ENCODE assay signal across 22 cellular contexts in the genomic region with DNA sequence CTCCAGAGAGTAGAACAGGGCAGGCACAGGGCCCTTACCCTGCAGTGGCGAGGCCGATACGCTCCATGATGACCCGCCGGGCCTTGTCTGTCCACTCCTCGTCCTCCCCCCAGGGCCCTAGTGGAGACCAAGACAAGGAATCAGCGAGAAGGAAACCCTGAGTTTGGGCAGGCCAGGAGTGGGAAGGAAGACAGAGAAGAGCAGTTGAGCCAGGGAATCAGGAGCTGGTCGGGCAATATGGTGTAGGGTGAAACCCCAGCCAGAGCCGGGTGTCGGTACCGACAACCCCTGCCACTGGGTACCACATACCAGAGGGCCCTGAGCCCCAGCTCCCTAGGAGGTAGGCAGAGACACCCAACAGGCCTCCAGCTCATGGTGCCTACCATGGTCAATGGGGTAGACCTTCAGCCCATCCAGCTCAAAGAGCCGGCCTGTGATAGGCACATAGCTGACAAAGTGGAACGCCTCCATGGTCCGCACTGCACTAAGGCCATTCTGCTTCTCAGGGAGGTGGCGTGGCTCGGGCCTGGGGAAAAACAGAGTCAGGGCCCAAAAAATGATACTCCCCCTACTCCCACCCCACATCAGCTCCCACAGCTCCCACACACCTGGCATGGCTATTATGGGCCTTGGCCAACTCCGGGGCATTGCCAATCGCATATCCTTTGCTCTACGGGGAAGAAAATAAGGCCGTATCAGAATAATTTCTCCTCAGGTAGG. TPM values are rescaled to one million over a fixed set of nuclear protein-coding genes. Genes with fewer than 3 reads are reported as not detected.
DNase-seq lines count a peak whose midpoint lies in the region; ATAC-seq and TF ChIP-seq lines count a peak whose summit lies in the region.
"Had no signal": no experiment of that assay in that cellular context is flagged by ENCODE, and none has a peak within 500 bp of the region (broad histone marks: within the 10 kb centered on the region; RNA-seq: fewer than 3 reads in every experiment).

No MANE protein-coding gene starts in this region.

- ATAC-seq in left cardiac atrium = no peak
- no peak for ATAC-seq in aorta (ENCODE audit: low FRiP score)
- ATAC-seq in GM19397 (IDR thresholded peaks at IDR 0.05; ENCODE audit: unreplicated experiment) = no peak
- ATAC-seq in gastrocnemius medialis = no peak
- ATAC-seq: activated CD4-positive, CD25-positive, alpha-beta regulatory T cell treated with anti-CD3 and anti-CD28 coated beads, Interleukin-2, amount 50 U/mL, for 24 hours; pancreas had no signal

- H3K4me1 Mint-ChIP-seq in endothelial cell (ENCODE audit: unreplicated experiment) (peaks cover 23% of the 10 kb centered on the region), nephron progenitor cell (peaks cover 29% of the 10 kb centered on the region)

- H3K4me3 ChIP-seq in aorta (ENCODE audit: low read length in 2 of 2) (no peak overlapping the region), gastrocnemius medialis (no peak overlapping the region)
- H3K4me3 ChIP-seq: adrenal gland, hepatocyte, lung, pancreas, SK-N-MC had no signal

- in situ Hi-C loops in gastrocnemius medialis (cut with MboI; ENCODE audit: low sequenced_read_pairs in 4 of 4) = no loop called here

- H3K4me3 Mint-ChIP-seq in endothelial cell (ENCODE audit: unreplicated experiment) = peak overlapping the region; percentile 95
- no peak overlapping the region for H3K4me3 Mint-ChIP-seq in nephron progenitor cell
- H3K4me3 Mint-ChIP-seq: dendritic cell treated with granulocyte-macrophage colony-stimulating factor and Interleukin-4, amounts not matched to agents 40 ng/mL and 50 ng/mL, for 4 days; stimulated activated naive CD8-positive, alpha-beta T cell treated with anti-CD3 and anti-CD28 coated beads, Interleukin-15, Interleukin-2, amounts not matched to agents 100 ng/mL and 50 ng/mL, for 24 hours had no signal

- TF ChIP-seq CTCF in endothelial cell (IDR thresholded peaks at IDR 0.05; ENCODE audit: unreplicated experiment) = no peak
- no peak for TF ChIP-seq CTCF in nephron progenitor cell (IDR thresholded peaks at IDR 0.05)
- TF ChIP-seq CTCF in gastrocnemius medialis (IDR thresholded peaks at IDR 0.05 in 4 of 5, conservative IDR thresholded peaks at IDR 0.05 in 1 of 5) = no peak

- intact Hi-C loops in cardiac septum (cut with DNase I) (loop anchor here (5.0 to 10.0 kb wide), 2 partner anchors 120 to 638 kb away; partner anchors contain the start of genes GLYCTK and SFMBT1), left cardiac atrium (cut with DNase I) (no loop called here), aorta (cut with DNase I) (no loop called here), gastrocnemius medialis (cut with DNase I; ENCODE audit: low total_unique reads) (loop anchor here (5.0 kb wide), 1 partner anchor 130 kb away; the partner anchor contains the start of gene WDR82)

- H3K27me3 ChIP-seq in aorta (ENCODE audit: control insufficient read depth in 1 of 2, insufficient read depth in 2 of 2, low read length in 1 of 2) (no peaks in the 10 kb centered on the region), gastrocnemius medialis (no peaks in the 10 kb centered on the region)
- H3K27me3 ChIP-seq: adrenal gland, hepatocyte, pancreas had no signal

- no peak overlapping the region for H3K27ac Mint-ChIP-seq in endothelial cell (ENCODE audit: unreplicated experiment)
- peak overlapping the region; percentile 69 for H3K27ac Mint-ChIP-seq in nephron progenitor cell
- H3K27ac Mint-ChIP-seq: dendritic cell treated with granulocyte-macrophage colony-stimulating factor and Interleukin-4, amounts not matched to agents 40 ng/mL and 50 ng/mL, for 4 days; stimulated activated naive CD8-positive, alpha-beta T cell treated with anti-CD3 and anti-CD28 coated beads, Interleukin-15, Interleukin-2, amounts not matched to agents 100 ng/mL and 50 ng/mL, for 24 hours had no signal

- H3K36me3 Mint-ChIP-seq in endothelial cell (ENCODE audit: low read depth, unreplicated experiment) (peaks cover 31% of the 10 kb centered on the region), nephron progenitor cell (ENCODE audit: low read depth) (peaks cover 47% of the 10 kb centered on the region)

- DNase-seq in cardiac septum (ENCODE audit: low spot score) = peak; percentile 64
- DNase-seq in left cardiac atrium = no peak
- DNase-seq in endothelial cell (ENCODE audit: low spot score) = no peak
- no peak for DNase-seq in nephron progenitor cell
- peak; percentile 38 to 61 for DNase-seq in aorta
- no peak for DNase-seq in DMS153 treated with DMSO at 0.1 percent for 48 hours (lab: John Stamatoyannopoulos, UW; ENCODE audit: unreplicated experiment)
- DNase-seq in gastrocnemius medialis = no peak
- DNase-seq: HCEC 1CT; NCI-H1048; NCI-H2029; stimulated activated CD4-positive, alpha-beta T cell treated with anti-CD3 and anti-CD28 coated beads, Interleukin-1b, Interleukin-23, amount 100 ng/mL, for 48 hours; trophoblast cell had no signal

- no peak overlapping the region for H3K27ac ChIP-seq in aorta (ENCODE audit: low read depth in 1 of 2, low read length in 2 of 2)
- no peak overlapping the region for H3K27ac ChIP-seq in gastrocnemius medialis
- H3K27ac ChIP-seq: hepatocyte, pancreas, SK-N-MC had no signal

- H3K36me3 ChIP-seq in aorta (ENCODE audit: control insufficient read depth in 1 of 2, insufficient read depth in 2 of 2, low read length in 1 of 2) (no peaks in the 10 kb centered on the region), gastrocnemius medialis (peaks cover 0 to 59% of the 10 kb centered on the region in 2 donors)

- no peaks in the 10 kb centered on the region for H3K4me1 ChIP-seq in aorta (ENCODE audit: control insufficient read depth in 1 of 2, insufficient read depth in 2 of 2, low read length in 2 of 2)
- peaks cover 21 to 33% of the 10 kb centered on the region in 2 donors for H3K4me1 ChIP-seq in gastrocnemius medialis

- no peaks in the 10 kb centered on the region for H3K9me3 ChIP-seq in aorta (ENCODE audit: control insufficient read depth, low read length)
- no peaks in the 10 kb centered on the region for H3K9me3 ChIP-seq in gastrocnemius medialis
- H3K9me3 ChIP-seq: adrenal gland, pancreas had no signal

- TF ChIP-seq POLR2A in gastrocnemius medialis (IDR thresholded peaks at IDR 0.05) = no peak

- peaks cover 19% of the 10 kb centered on the region for H3K27me3 Mint-ChIP-seq in endothelial cell (ENCODE audit: unreplicated experiment)
- peaks cover 3% of the 10 kb centered on the region for H3K27me3 Mint-ChIP-seq in nephron progenitor cell (ENCODE audit: low read depth, poor library complexity)
- H3K27me3 Mint-ChIP-seq: dendritic cell treated with granulocyte-macrophage colony-stimulating factor and Interleukin-4, amounts not matched to agents 40 ng/mL and 50 ng/mL, for 4 days; stimulated activated naive CD8-positive, alpha-beta T cell treated with anti-CD3 and anti-CD28 coated beads, Interleukin-15, Interleukin-2, amounts not matched to agents 100 ng/mL and 50 ng/mL, for 24 hours had no signal

- 92 to 94% methylated on average over 20 of the region's 20 CpGs for WGBS in aorta, 2 donors

- H3K9me3 Mint-ChIP-seq in endothelial cell (ENCODE audit: unreplicated experiment) (no peaks in the 10 kb centered on the region), nephron progenitor cell (no peaks in the 10 kb centered on the region)
- H3K9me3 Mint-ChIP-seq: dendritic cell treated with granulocyte-macrophage colony-stimulating factor and Interleukin-4, amounts not matched to agents 40 ng/mL and 50 ng/mL, for 4 days; stimulated activated naive CD8-positive, alpha-beta T cell treated with anti-CD3 and anti-CD28 coated beads, Interleukin-15, Interleukin-2, amounts not matched to agents 100 ng/mL and 50 ng/mL, for 24 hours had no signal

RNA-seq across cellular contexts. Expression of gene BAP1, which starts 2.9 kb away (rescaled TPM):
- total RNA-seq in cardiac septum = 53.0 TPM
- 10 to 100 TPM; 52.6 to 62.4 TPM for total RNA-seq in left cardiac atrium
- total RNA-seq in endothelial cell (ENCODE audit: unreplicated experiment) = 118 TPM
- total RNA-seq in aorta = 10 to 100 TPM; 62.7 to 74.4 TPM
- polyA plus RNA-seq in aorta = 10 to 100 TPM; 29.4 to 99.6 TPM
- 10 to 100 TPM; 69.8 to 88.2 (median 76.5) TPM for total RNA-seq in gastrocnemius medialis

RNA-seq across cellular contexts. Expression of gene PHF7, which starts 3.5 kb away (rescaled TPM):
- total RNA-seq in cardiac septum (17.5 TPM), left cardiac atrium (10 to 100 TPM; 13.1 to 16.0 TPM), endothelial cell (ENCODE audit: unreplicated experiment) (15.9 TPM), aorta (1 to 10 TPM; 7.7 to 8.0 TPM), gastrocnemius medialis (10 to 100 TPM in 1 of 4 donors, 1 to 10 TPM in 3; 3.1 to 11.4 (median 6.8) TPM)
- 1 to 10 TPM; 7.1 to 8.5 TPM for polyA plus RNA-seq in aorta

RNA-seq across cellular contexts. Expression of gene SEMA3G, which starts 38.0 kb away (rescaled TPM):
- total RNA-seq in cardiac septum (15.3 TPM), left cardiac atrium (10 to 100 TPM; 13.7 to 19.9 TPM), endothelial cell (ENCODE audit: unreplicated experiment) (175 TPM), aorta (10 to 100 TPM; 12.5 to 23.8 TPM), gastrocnemius medialis (10 to 100 TPM in 3 of 4 donors, 1 to 10 TPM in 1; 3.8 to 20.3 (median 13.1) TPM)
- under 1 TPM in 1 of 2 donors, not detected in 1; 0.26 TPM for polyA plus RNA-seq in aorta

RNA-seq across cellular contexts. Expression of gene TNNC1, which starts 46.9 kb away (rescaled TPM):
- total RNA-seq in cardiac septum (8,054 TPM), left cardiac atrium (1,000 to 10,000 TPM; 2,841 to 3,233 TPM), endothelial cell (ENCODE audit: unreplicated experiment) (0.67 TPM), aorta (1 to 10 TPM; 2.6 to 4.7 TPM), gastrocnemius medialis (over 10,000 TPM in 1 of 4 donors, 1,000 to 10,000 TPM in 3; 5,017 to 11,453 (median 7,253) TPM)
- 10 to 100 TPM in 1 of 2 donors, 1 to 10 TPM in 1; 3.0 to 20.7 TPM for polyA plus RNA-seq in aorta
- total RNA-seq: HT1080 had no signal

RNA-seq across cellular contexts. Expression of gene NISCH, which starts 48.5 kb away (rescaled TPM):
- total RNA-seq in cardiac septum = 59.1 TPM
- total RNA-seq in left cardiac atrium = 10 to 100 TPM; 45.9 to 49.0 TPM
- total RNA-seq in endothelial cell (ENCODE audit: unreplicated experiment) = 261 TPM
- total RNA-seq in aorta = 100 to 1,000 TPM in 1 of 2 donors, 10 to 100 TPM in 1; 80.9 to 157 TPM
- polyA plus RNA-seq in aorta = 100 to 1,000 TPM in 1 of 2 donors, 10 to 100 TPM in 1; 13.3 to 122 TPM
- 10 to 100 TPM; 19.2 to 38.3 (median 25.0) TPM for total RNA-seq in gastrocnemius medialis

Comparison
In these comparisons a context has a peak if more than half of its experiments do, and no peak if none do; other contexts are left out.
1. DNase-seq: peak in cardiac septum (single experiment) and aorta (2 of 2); none in left cardiac atrium (single experiment), endothelial cell (single experiment), nephron progenitor cell (single experiment), DMS153 treated with DMSO at 0.1 percent for 48 hours (single experiment) and gastrocnemius medialis (0 of 2).
2. intact Hi-C loops: an anchor here in cardiac septum (5.0 to 10.0 kb wide) and gastrocnemius medialis (5.0 kb wide); none called in left cardiac atrium and aorta.